Comparison of ENCODE assay signal across 1 cellular context in genomic region chr2:191155608-191156071, GRCh38.
TF ChIP-seq lines count a peak whose summit lies in the region.

No MANE protein-coding gene starts in this region.

TF ChIP-seq in SK-N-SH, 30 proteins besides CTCF, POLR2A, EP300 and RAD21:
- TF ChIP-seq PBX3 (IDR thresholded peaks at IDR 0.05) (no peak), SMC3 (IDR thresholded peaks at IDR 0.05; ENCODE audit: low read depth, low read length) (peak; percentile 76), NFIC (IDR thresholded peaks at IDR 0.05; ENCODE audit: borderline replicate concordance) (no peak), EZH2phosphoT487 (IDR thresholded peaks at IDR 0.05; ENCODE audit: borderline replicate concordance, low read depth) (no peak)
